ENCODE assay signal across 27 cellular contexts in the genomic region with DNA sequence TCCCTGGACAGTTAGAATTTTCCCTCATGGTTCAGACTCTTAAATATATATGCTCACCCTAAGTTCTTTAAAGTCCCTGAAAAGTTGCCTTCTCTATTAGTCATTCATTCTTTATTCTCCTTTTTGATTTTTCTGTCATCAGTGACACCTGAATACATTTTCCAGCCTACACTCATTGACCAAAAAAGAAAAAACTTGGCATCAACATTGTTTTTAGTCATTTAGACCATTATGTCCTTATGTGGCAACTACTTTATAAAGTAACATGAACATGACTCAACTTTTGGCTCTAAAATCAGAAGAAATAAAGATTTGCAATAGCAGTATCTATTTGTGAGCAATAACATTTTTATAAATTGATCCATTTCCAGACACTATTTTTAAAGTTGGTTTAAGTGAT. TPM values are rescaled to one million over a fixed set of nuclear protein-coding genes. Genes with fewer than 3 reads are reported as not detected.
DNase-seq lines count a peak whose midpoint lies in the region; ATAC-seq, FAIRE-seq and TF ChIP-seq lines count a peak whose summit lies in the region.
"Had no signal": no experiment of that assay in that cellular context is flagged by ENCODE, and none has a peak within 500 bp of the region (broad histone marks: within the 10 kb centered on the region; RNA-seq: fewer than 3 reads in every experiment).

No MANE protein-coding gene starts in this region.

- H3K27me3 Mint-ChIP-seq in progenitor cell of endocrine pancreas: no peaks in the 10 kb centered on the region
- H3K27me3 Mint-ChIP-seq in naive thymus-derived CD8-positive, alpha-beta T cell: no peaks in the 10 kb centered on the region
- H3K27me3 Mint-ChIP-seq: activated naive CD4-positive, alpha-beta T cell treated with anti-CD3 and anti-CD28 coated beads, Interleukin-2, amount 50 U/mL, for 24 hours; CD8-positive, alpha-beta memory T cell; dendritic cell treated with granulocyte-macrophage colony-stimulating factor and Interleukin-4, amounts not matched to agents 40 ng/mL and 50 ng/mL, for 4 days; naive thymus-derived CD4-positive, alpha-beta T cell; stimulated activated memory B cell treated with anti-CD40 and anti-IgM and Interleukin-4, amounts not matched to agents 10 μg/mL and 1 μg/mL and 100 μg/mL, for 72 hours had no signal

- TF ChIP-seq CTCF in AG10803 (conservative IDR thresholded peaks at IDR 0.05; ENCODE audit: low read length): no peak
- no peak for TF ChIP-seq CTCF in astrocyte of the spinal cord (IDR thresholded peaks at IDR 0.05; ENCODE audit: low read depth, low read length)
- no peak for TF ChIP-seq CTCF in progenitor cell of endocrine pancreas (IDR thresholded peaks at IDR 0.05; ENCODE audit: unreplicated experiment)

- no peak for ATAC-seq in naive thymus-derived CD8-positive, alpha-beta T cell
- ATAC-seq: naive thymus-derived CD4-positive, alpha-beta T cell; pancreas; Right ventricle myocardium inferior; stimulated activated memory B cell treated with anti-CD40 and anti-IgM and Interleukin-4, amounts not matched to agents 10 μg/mL and 1 μg/mL and 100 μg/mL, for 72 hours had no signal

- no peaks in the 10 kb centered on the region for H3K9me3 Mint-ChIP-seq in progenitor cell of endocrine pancreas (ENCODE audit: low read depth)
- peaks cover 0 to 7% (median 3%) of the 10 kb centered on the region in 9 donors for H3K9me3 Mint-ChIP-seq in naive thymus-derived CD8-positive, alpha-beta T cell
- H3K9me3 Mint-ChIP-seq: activated naive CD4-positive, alpha-beta T cell treated with anti-CD3 and anti-CD28 coated beads, Interleukin-2, amount 50 U/mL, for 24 hours; dendritic cell treated with granulocyte-macrophage colony-stimulating factor and Interleukin-4, amounts not matched to agents 40 ng/mL and 50 ng/mL, for 4 days; stimulated activated memory B cell treated with anti-CD40 and anti-IgM and Interleukin-4, amounts not matched to agents 10 μg/mL and 1 μg/mL and 100 μg/mL, for 72 hours had no signal

- no peak overlapping the region for H3K4me3 Mint-ChIP-seq in progenitor cell of endocrine pancreas (ENCODE audit: low read depth)
- H3K4me3 Mint-ChIP-seq in naive thymus-derived CD8-positive, alpha-beta T cell: no peak overlapping the region
- H3K4me3 Mint-ChIP-seq: activated naive CD4-positive, alpha-beta T cell treated with anti-CD3 and anti-CD28 coated beads, Interleukin-2, amount 50 U/mL, for 24 hours; CD8-positive, alpha-beta memory T cell; dendritic cell treated with granulocyte-macrophage colony-stimulating factor and Interleukin-4, amounts not matched to agents 40 ng/mL and 50 ng/mL, for 4 days; H9; naive thymus-derived CD4-positive, alpha-beta T cell; stimulated activated memory B cell treated with anti-CD40 and anti-IgM and Interleukin-4, amounts not matched to agents 10 μg/mL and 1 μg/mL and 100 μg/mL, for 72 hours had no signal

- H3K36me3 Mint-ChIP-seq in progenitor cell of endocrine pancreas (ENCODE audit: insufficient read depth): no peaks in the 10 kb centered on the region
- H3K36me3 Mint-ChIP-seq in naive thymus-derived CD8-positive, alpha-beta T cell: peaks cover 2 to 16% (median 5%) of the 10 kb centered on the region in 3 donors

- DNase-seq in AG10803 (ENCODE audit: low read depth) (peak; percentile 73), HT1080 (ENCODE audit: low read depth) (peak; percentile 31), astrocyte of the spinal cord (ENCODE audit: low read depth, low spot score) (peak; percentile 60), frontal cortex (ENCODE audit: low spot score in 2 of 2) (no peak), progenitor cell of endocrine pancreas (ENCODE audit: low spot score, unreplicated experiment) (no peak), anterior cingulate cortex (lab: John Stamatoyannopoulos, UW) (no peak), COR-L47 (lab: John Stamatoyannopoulos, UW) (no peak)
- DNase-seq in naive thymus-derived CD8-positive, alpha-beta T cell: no peak
- DNase-seq: activated T-cell treated with anti-CD3 and anti-CD28 coated beads, Interleukin-2, amount 50 U/mL, for 48 hours; brain microvascular endothelial cell; CD8-positive, alpha-beta memory T cell; DMS79; H9; Karpas-422; mesendoderm; naive thymus-derived CD4-positive, alpha-beta T cell; NCI-H1105 treated with DMSO at 0.1 percent for 48 hours; NCI-H524 treated with DMSO at 0.1 percent for 48 hours; pancreas; sigmoid colon; testis had no signal

- H3K4me1 Mint-ChIP-seq in progenitor cell of endocrine pancreas (ENCODE audit: low read depth): no peaks in the 10 kb centered on the region
- H3K4me1 Mint-ChIP-seq in naive thymus-derived CD8-positive, alpha-beta T cell: peaks cover 0 to 4% (median 0%) of the 10 kb centered on the region in 4 donors
- H3K4me1 Mint-ChIP-seq: activated naive CD4-positive, alpha-beta T cell treated with anti-CD3 and anti-CD28 coated beads, Interleukin-2, amount 50 U/mL, for 24 hours; CD8-positive, alpha-beta memory T cell; H9; naive thymus-derived CD4-positive, alpha-beta T cell; stimulated activated memory B cell treated with anti-CD40 and anti-IgM and Interleukin-4, amounts not matched to agents 10 μg/mL and 1 μg/mL and 100 μg/mL, for 72 hours had no signal

- H3K27ac Mint-ChIP-seq in progenitor cell of endocrine pancreas: no peak overlapping the region
- no peak overlapping the region for H3K27ac Mint-ChIP-seq in naive thymus-derived CD8-positive, alpha-beta T cell
- H3K27ac Mint-ChIP-seq: activated naive CD4-positive, alpha-beta T cell treated with anti-CD3 and anti-CD28 coated beads, Interleukin-2, amount 50 U/mL, for 24 hours; CD8-positive, alpha-beta memory T cell; dendritic cell treated with granulocyte-macrophage colony-stimulating factor and Interleukin-4, amounts not matched to agents 40 ng/mL and 50 ng/mL, for 4 days; naive thymus-derived CD4-positive, alpha-beta T cell; stimulated activated memory B cell treated with anti-CD40 and anti-IgM and Interleukin-4, amounts not matched to agents 10 μg/mL and 1 μg/mL and 100 μg/mL, for 72 hours had no signal

- no peak overlapping the region for H3K4me3 ChIP-seq in AG10803 (ENCODE audit: low read length)
- H3K4me3 ChIP-seq in astrocyte of the spinal cord (ENCODE audit: low read depth, low read length): no peak overlapping the region
- H3K4me3 ChIP-seq: pancreas, sigmoid colon, testis, vagina had no signal

- POLR2A ChIA-PET in naive thymus-derived CD8-positive, alpha-beta T cell (lab: Charles Lee): no interaction called here

- in situ Hi-C loops in astrocyte of the spinal cord (cut with HindIII; ENCODE audit: low sequenced_read_pairs): no loop called here

- FAIRE-seq in frontal cortex (lab: Jason Lieb, UNC): peak; percentile 10
- FAIRE-seq: endothelial cell of umbilical vein had no signal

RNA-seq across cellular contexts. Expression of a gene that starts 48.3 kb away (rescaled TPM):
- total RNA-seq in HT1080 (2014; rRNA removed; shearing (Covaris generic)): 12.0 and 17.7 TPM in 2 replicates
- polyA plus RNA-seq in HT1080 (2015; cell fraction: cytosol; rRNA removed): 26.3 and 27.3 TPM in 2 replicates
- polyA plus RNA-seq in HT1080 (2015; cell fraction: nucleus; rRNA removed): 9.4 and 12.6 TPM in 2 replicates
- total RNA-seq in frontal cortex (29.3 TPM), progenitor cell of endocrine pancreas (20.2 and 21.7 TPM in 2 replicates)
- under 1 TPM in 1 of 2 experiments, not detected in 1; 0.91 TPM for total RNA-seq in naive thymus-derived CD8-positive, alpha-beta T cell
- polyA plus RNA-seq in naive thymus-derived CD8-positive, alpha-beta T cell: 1 to 10 TPM in 2 of 3 donors, under 1 TPM in 1; 0.56 to 3.9 (median 1.5) TPM

Comparison
In these comparisons a context has a peak if more than half of its experiments do, and no peak if none do; other contexts are left out.
1. DNase-seq: peak in AG10803 (single experiment), HT1080 (single experiment) and astrocyte of the spinal cord (single experiment); none in frontal cortex (0 of 2), progenitor cell of endocrine pancreas (single experiment), anterior cingulate cortex (0 of 58), COR-L47 (single experiment) and naive thymus-derived CD8-positive, alpha-beta T cell (0 of 10).